9 cellular contexts compared by ENCODE assay signal in genomic region chr5:143592648-143593047, GRCh38.
DNase-seq lines count a peak whose midpoint lies in the region; ATAC-seq lines count a peak whose summit lies in the region.
"Had no signal": no experiment of that assay in that cellular context is flagged by ENCODE, and none has a peak within 500 bp of the region (broad histone marks: within the 10 kb centered on the region; RNA-seq: fewer than 3 reads in every experiment).

No MANE protein-coding gene starts in this region.

- H3K4me3 Mint-ChIP-seq in central memory CD8-positive, alpha-beta T cell = no peak overlapping the region
- H3K4me3 Mint-ChIP-seq: nephron had no signal

- H3K4me1 Mint-ChIP-seq in central memory CD8-positive, alpha-beta T cell = peaks cover 10% of the 10 kb centered on the region

- no peaks in the 10 kb centered on the region for H3K27me3 Mint-ChIP-seq in central memory CD8-positive, alpha-beta T cell

- H3K9me3 Mint-ChIP-seq in central memory CD8-positive, alpha-beta T cell = no peaks in the 10 kb centered on the region
- H3K9me3 Mint-ChIP-seq: nephron had no signal

- H3K36me3 Mint-ChIP-seq in central memory CD8-positive, alpha-beta T cell (ENCODE audit: insufficient read depth) = no peaks in the 10 kb centered on the region

- DNase-seq in EL (peak; percentile 27), NCI-H1105 (lab: John Stamatoyannopoulos, UW) (no peak), T-helper 9 cell (no peak), hippocampal formation (lab: John Stamatoyannopoulos, UW) (no peak), Ammon's horn (ENCODE audit: low spot score) (no peak)
- no peak for DNase-seq in central memory CD8-positive, alpha-beta T cell (ENCODE audit: low spot score in 2 of 2)

- ATAC-seq in GM19438 (IDR thresholded peaks at IDR 0.05; ENCODE audit: low read depth, unreplicated experiment) (peak; percentile 83), HG03432 (IDR thresholded peaks at IDR 0.05; ENCODE audit: unreplicated experiment) (peak; percentile 87)
- ATAC-seq in central memory CD8-positive, alpha-beta T cell (replicated peaks; ENCODE audit: extremely low read depth, poor library complexity, severe bottlenecking) = peak; percentile 32

- H3K27ac Mint-ChIP-seq in central memory CD8-positive, alpha-beta T cell (ENCODE audit: low read depth) = no peak overlapping the region
- H3K27ac Mint-ChIP-seq: nephron had no signal

Comparison
In these comparisons a context has a peak if more than half of its experiments do, and no peak if none do; other contexts are left out.
1. ATAC-seq: peak in every context shown above with its lines; median percentile 87 in HG03432; 83 in GM19438; 32 in central memory CD8-positive, alpha-beta T cell.